11 cellular contexts compared by ENCODE assay signal in the genomic region with DNA sequence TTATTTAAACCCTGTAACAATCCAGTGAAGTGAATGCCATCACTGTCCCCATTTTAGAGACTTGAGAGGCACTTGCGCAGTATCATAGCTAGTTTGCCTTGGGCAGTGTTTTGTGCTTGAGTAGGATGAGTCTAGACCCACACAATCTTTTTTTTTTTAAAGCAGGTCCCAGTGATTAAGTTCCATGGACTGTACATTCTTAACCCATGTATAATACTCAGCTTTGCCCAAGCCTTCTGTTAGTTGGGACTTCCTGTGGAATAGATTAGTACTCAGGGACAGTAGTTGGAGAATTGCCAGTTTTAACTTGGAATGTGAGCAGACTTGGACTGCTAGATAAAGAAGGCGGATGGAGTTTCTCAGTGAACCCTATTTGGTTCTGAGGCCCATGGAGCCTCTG.
DNase-seq lines count a peak whose midpoint lies in the region; ATAC-seq, FAIRE-seq and TF ChIP-seq lines count a peak whose summit lies in the region.
"Had no signal": no experiment of that assay in that cellular context is flagged by ENCODE, and none has a peak within 500 bp of the region (broad histone marks: within the 10 kb centered on the region; RNA-seq: fewer than 3 reads in every experiment).

No MANE protein-coding gene starts in this region.

- TF ChIP-seq CTCF in AG04449 (IDR thresholded peaks at IDR 0.05; ENCODE audit: insufficient read depth, low read length, missing control alignments) (no peak), endothelial cell of umbilical vein (IDR thresholded peaks at IDR 0.05; ENCODE audit: extremely low read depth in 1 of 2, insufficient read depth in 1 of 2, low read depth in 1 of 2, low read length in 2 of 2) (no peak), lung (IDR thresholded peaks at IDR 0.05; ENCODE audit: control extremely low read depth, extremely low read depth) (no peak), glutamatergic neuron (IDR thresholded peaks at IDR 0.05; ENCODE audit: partially characterized antibody, unreplicated experiment) (no peak)

- 88 to 97% methylated on average over 2 of the region's 2 CpGs for WGBS in lung, 2 donors

- no peak overlapping the region for H3K4me2 ChIP-seq in endothelial cell of umbilical vein (ENCODE audit: insufficient read depth, low read length)

- intact Hi-C loops in endothelial cell of umbilical vein (cut with micrococcal nuclease): no loop called here

- no peaks in the 10 kb centered on the region for H3K79me2 ChIP-seq in endothelial cell of umbilical vein (ENCODE audit: control insufficient read depth, insufficient read depth, low read length)

- H3K36me3 ChIP-seq in endothelial cell of umbilical vein (ENCODE audit: control insufficient read depth in 2 of 2, extremely low read depth in 1 of 2, insufficient read depth in 2 of 2, low read length in 2 of 2): peaks cover 2 to 6% of the 10 kb centered on the region in 2 experiments
- H3K36me3 ChIP-seq in lung (ENCODE audit: control insufficient read depth in 2 of 2, insufficient read depth in 2 of 2, low read length in 2 of 2): peaks cover 8 to 13% of the 10 kb centered on the region in 2 donors

- no peak for TF ChIP-seq POLR2A in endothelial cell of umbilical vein (IDR thresholded peaks at IDR 0.05; ENCODE audit: low read depth, low read length)

- H3K27ac Mint-ChIP-seq in glutamatergic neuron (ENCODE audit: unreplicated experiment): no peak overlapping the region
- H3K27ac Mint-ChIP-seq: CD4-positive, alpha-beta T cell had no signal

- POLR2A ChIA-PET in AG04449 (lab: Yijun Ruan, JAX): interaction anchor here (0.6 to 1.1 kb wide), 3 partner anchors 11 to 523 kb away, joined by 3 to 4 read pairs (median 4); a partner anchor contains a TSS
- POLR2A ChIA-PET in endothelial cell of umbilical vein (lab: Charles Lee): no interaction called here

- H3K9ac ChIP-seq in endothelial cell of umbilical vein (replicated peaks; ENCODE audit: extremely low read depth, insufficient read depth, low read length): no peak overlapping the region

- CTCF ChIA-PET in AG04449 (lab: Yijun Ruan, JAX) (interaction anchor here (1.0 to 8.0 kb wide), 7 partner anchors 10 to 612 kb away, joined by 4 to 52 read pairs (median 8); no protein-coding TSS in a partner anchor), endothelial cell of umbilical vein (lab: Charles Lee) (interaction anchor here (1.0 to 5.4 kb wide), 5 partner anchors 9 to 612 kb away, joined by 3 to 30 read pairs (median 3); no protein-coding TSS in a partner anchor)

- H2AFZ ChIP-seq in endothelial cell of umbilical vein (ENCODE audit: low read depth, low read length): no peak overlapping the region

- no peak for FAIRE-seq in endothelial cell of umbilical vein (lab: Jason Lieb, UNC)

- ATAC-seq in lung (ENCODE audit: insufficient read depth, low FRiP score) (peak; percentile 49), HG02642 (IDR thresholded peaks at IDR 0.05; ENCODE audit: poor library complexity, unreplicated experiment) (no peak), HG03108 (IDR thresholded peaks at IDR 0.05; ENCODE audit: unreplicated experiment) (no peak)
- ATAC-seq: naive thymus-derived CD8-positive, alpha-beta T cell had no signal

- H3K9me3 ChIP-seq in endothelial cell of umbilical vein (replicated peaks; ENCODE audit: control insufficient read depth, insufficient read depth, low read length): no peaks in the 10 kb centered on the region
- no peaks in the 10 kb centered on the region for H3K9me3 ChIP-seq in lung (ENCODE audit: control insufficient read depth in 2 of 2, insufficient read depth in 1 of 2, low read length in 1 of 2)

- peaks cover 2% of the 10 kb centered on the region for H3K27me3 Mint-ChIP-seq in glutamatergic neuron (ENCODE audit: unreplicated experiment)

- peaks cover 2% of the 10 kb centered on the region for H3K9me3 Mint-ChIP-seq in glutamatergic neuron (ENCODE audit: unreplicated experiment)
- H3K9me3 Mint-ChIP-seq: CD4-positive, alpha-beta T cell; naive thymus-derived CD8-positive, alpha-beta T cell had no signal

- peak; percentile 89 for DNase-seq in AG04449 (ENCODE audit: low read depth, low spot score)
- DNase-seq in M059J (ENCODE audit: low read depth): peak; percentile 100
- peak; percentile 50 for DNase-seq in endothelial cell of umbilical vein (ENCODE audit: low read depth, low spot score)
- DNase-seq in lung (ENCODE audit: low spot score): no peak
- no peak for DNase-seq in NOMO-1 (lab: John Stamatoyannopoulos, UW; ENCODE audit: unreplicated experiment in 2 of 2)
- no peak for DNase-seq in glutamatergic neuron
- DNase-seq: activated effector memory CD4-positive, alpha-beta T cell treated with Interleukin-2 at 50 U/mL for 16 hours; CD4-positive, alpha-beta T cell; naive thymus-derived CD8-positive, alpha-beta T cell had no signal

- H3K27ac ChIP-seq in endothelial cell of umbilical vein (ENCODE audit: insufficient read depth, low read depth, low read length): no peak overlapping the region
- H3K27ac ChIP-seq in lung (ENCODE audit: low read depth in 1 of 2, low read length in 1 of 2): peak overlapping the region in 1 of 2 donors; percentile 90

- H3K4me3 ChIP-seq in AG04449 (ENCODE audit: low read depth, low read length) (no peak overlapping the region), endothelial cell of umbilical vein (replicated peaks in 1 of 3; ENCODE audit: insufficient read depth in 1 of 3, low read depth in 1 of 3, low read length in 3 of 3) (no peak overlapping the region), lung (no peak overlapping the region)

- no peak overlapping the region for H3K4me3 Mint-ChIP-seq in glutamatergic neuron (ENCODE audit: unreplicated experiment)
- H3K4me3 Mint-ChIP-seq: CD4-positive, alpha-beta T cell; naive thymus-derived CD8-positive, alpha-beta T cell had no signal

- peaks cover 16% of the 10 kb centered on the region for H3K4me1 ChIP-seq in endothelial cell of umbilical vein (ENCODE audit: control insufficient read depth, extremely low read depth, insufficient read depth, low read length)
- no peaks in the 10 kb centered on the region for H3K4me1 ChIP-seq in lung (ENCODE audit: control insufficient read depth in 2 of 2, insufficient read depth in 2 of 2, low read length in 2 of 2)

- H3K9me1 ChIP-seq in endothelial cell of umbilical vein (replicated peaks; ENCODE audit: control insufficient read depth, extremely low read depth, insufficient read depth, low read length): no peaks in the 10 kb centered on the region

- dilution Hi-C loops in endothelial cell of umbilical vein (cut with MboI; ENCODE audit: extremely low pct_ligation_motif_present, low sequenced_read_pairs): no loop called here

- H3K4me1 Mint-ChIP-seq in glutamatergic neuron (ENCODE audit: low read depth, unreplicated experiment): peaks cover 2% of the 10 kb centered on the region
- H3K4me1 Mint-ChIP-seq: naive thymus-derived CD8-positive, alpha-beta T cell had no signal

- no peaks in the 10 kb centered on the region for H4K20me1 ChIP-seq in endothelial cell of umbilical vein (replicated peaks; ENCODE audit: control insufficient read depth, extremely low read depth, insufficient read depth, low read length)

- no peaks in the 10 kb centered on the region for H3K27me3 ChIP-seq in endothelial cell of umbilical vein (ENCODE audit: control insufficient read depth in 2 of 2, insufficient read depth in 2 of 2, low read length in 2 of 2)
- no peaks in the 10 kb centered on the region for H3K27me3 ChIP-seq in lung (ENCODE audit: control insufficient read depth, insufficient read depth)

- BruUV-seq in endothelial cell of umbilical vein (replicated peaks; lab: Mats Ljungman, UMichigan): no TSS peak

- peaks cover 5% of the 10 kb centered on the region for H3K36me3 Mint-ChIP-seq in glutamatergic neuron (ENCODE audit: unreplicated experiment)
- H3K36me3 Mint-ChIP-seq: naive thymus-derived CD8-positive, alpha-beta T cell had no signal

TF ChIP-seq in endothelial cell of umbilical vein, 7 proteins besides CTCF, POLR2A, EP300 and RAD21:
- TF ChIP-seq MYC (IDR thresholded peaks at IDR 0.05; ENCODE audit: low read depth, low read length) (no peak), POLR2AphosphoS5 (IDR thresholded peaks at IDR 0.05; ENCODE audit: insufficient read depth, low read depth, low read length) (peak; percentile 19), JUN (IDR thresholded peaks at IDR 0.05; ENCODE audit: borderline replicate concordance, insufficient read depth, insufficient read length, low read depth) (peak; percentile 22)
TF ChIP-seq in endothelial cell of umbilical vein: peak in this region for 2.

Comparison
In these comparisons a context has a peak if more than half of its experiments do, and no peak if none do; other contexts are left out.
1. DNase-seq: peak in AG04449 (single experiment), M059J (single experiment) and endothelial cell of umbilical vein (single experiment); none in lung (single experiment), NOMO-1 (0 of 2) and glutamatergic neuron (single experiment).